Comparison of ENCODE assay signal across 1 cellular context in the genomic region with DNA sequence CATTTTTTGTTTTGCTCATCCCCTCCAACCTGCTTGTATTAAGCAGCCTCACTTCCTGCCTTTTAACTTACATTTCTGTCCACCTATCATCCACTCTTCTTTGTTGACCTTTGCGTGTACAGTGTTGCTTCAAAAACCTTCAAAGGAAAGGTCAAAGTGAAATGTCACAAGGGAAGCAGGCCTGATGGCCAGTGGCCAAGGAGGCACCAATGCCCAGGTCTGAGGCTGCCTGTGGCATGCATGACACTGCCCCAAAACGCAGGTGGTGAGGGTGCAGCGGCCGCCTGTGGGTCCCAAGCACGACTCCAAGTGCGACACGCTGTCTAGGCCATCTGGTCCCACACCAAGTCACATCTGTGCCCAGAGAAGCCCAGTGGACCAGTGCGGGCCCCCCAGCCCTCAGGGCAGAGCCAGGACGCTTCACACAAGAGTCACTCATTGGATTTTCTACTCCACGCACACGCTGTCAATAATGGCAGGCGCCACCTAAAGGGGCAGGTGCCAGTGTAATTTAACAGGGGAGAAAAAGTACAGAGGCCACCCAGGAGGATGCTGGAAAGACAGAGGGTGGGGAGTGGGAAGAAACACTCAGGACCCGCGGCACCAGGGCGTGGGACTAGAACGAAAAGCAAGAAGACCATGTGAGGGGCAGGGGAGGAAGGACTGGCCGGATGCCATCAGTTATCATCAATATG.
TF ChIP-seq lines count a peak whose summit lies in the region.

No MANE protein-coding gene starts in this region.

TF ChIP-seq in HepG2, 621 proteins besides CTCF, POLR2A, EP300 and RAD21 (continued from another document and continues in another):
- no peak for TF ChIP-seq SETDB1 (CRISPR knock-in tag; IDR thresholded peaks at IDR 0.05; ENCODE audit: borderline replicate concordance)
- TF ChIP-seq, protein P1, sequence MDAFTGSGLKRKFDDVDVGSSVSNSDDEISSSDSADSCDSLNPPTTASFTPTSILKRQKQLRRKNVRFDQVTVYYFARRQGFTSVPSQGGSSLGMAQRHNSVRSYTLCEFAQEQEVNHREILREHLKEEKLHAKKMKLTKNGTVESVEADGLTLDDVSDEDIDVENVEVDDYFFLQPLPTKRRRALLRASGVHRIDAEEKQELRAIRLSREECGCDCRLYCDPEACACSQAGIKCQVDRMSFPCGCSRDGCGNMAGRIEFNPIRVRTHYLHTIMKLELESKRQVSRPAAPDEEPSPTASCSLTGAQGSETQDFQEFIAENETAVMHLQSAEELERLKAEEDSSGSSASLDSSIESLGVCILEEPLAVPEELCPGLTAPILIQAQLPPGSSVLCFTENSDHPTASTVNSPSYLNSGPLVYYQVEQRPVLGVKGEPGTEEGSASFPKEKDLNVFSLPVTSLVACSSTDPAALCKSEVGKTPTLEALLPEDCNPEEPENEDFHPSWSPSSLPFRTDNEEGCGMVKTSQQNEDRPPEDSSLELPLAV (CRISPR knock-in tag; conservative IDR thresholded peaks at IDR 0.05; ENCODE audit: low read depth) = no peak
- TF ChIP-seq, protein P2, sequence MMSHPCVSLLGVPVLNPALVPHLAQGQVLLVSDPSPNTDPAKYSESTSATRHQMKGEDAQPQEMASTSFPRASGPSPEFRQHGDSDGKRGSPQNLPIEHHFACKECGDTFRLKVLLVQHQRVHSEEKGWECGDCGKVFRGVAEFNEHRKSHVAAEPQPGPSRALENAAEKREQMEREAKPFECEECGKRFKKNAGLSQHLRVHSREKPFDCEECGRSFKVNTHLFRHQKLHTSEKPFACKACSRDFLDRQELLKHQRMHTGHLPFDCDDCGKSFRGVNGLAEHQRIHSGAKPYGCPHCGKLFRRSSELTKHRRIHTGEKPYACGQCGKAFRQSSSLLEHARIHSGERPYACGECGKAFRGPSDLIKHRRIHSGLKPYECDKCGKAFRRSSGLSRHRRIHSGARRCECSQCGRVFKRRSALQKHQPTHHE (CRISPR knock-in tag; IDR thresholded peaks at IDR 0.05; ENCODE audit: borderline replicate concordance) = no peak
- TF ChIP-seq, protein P3, sequence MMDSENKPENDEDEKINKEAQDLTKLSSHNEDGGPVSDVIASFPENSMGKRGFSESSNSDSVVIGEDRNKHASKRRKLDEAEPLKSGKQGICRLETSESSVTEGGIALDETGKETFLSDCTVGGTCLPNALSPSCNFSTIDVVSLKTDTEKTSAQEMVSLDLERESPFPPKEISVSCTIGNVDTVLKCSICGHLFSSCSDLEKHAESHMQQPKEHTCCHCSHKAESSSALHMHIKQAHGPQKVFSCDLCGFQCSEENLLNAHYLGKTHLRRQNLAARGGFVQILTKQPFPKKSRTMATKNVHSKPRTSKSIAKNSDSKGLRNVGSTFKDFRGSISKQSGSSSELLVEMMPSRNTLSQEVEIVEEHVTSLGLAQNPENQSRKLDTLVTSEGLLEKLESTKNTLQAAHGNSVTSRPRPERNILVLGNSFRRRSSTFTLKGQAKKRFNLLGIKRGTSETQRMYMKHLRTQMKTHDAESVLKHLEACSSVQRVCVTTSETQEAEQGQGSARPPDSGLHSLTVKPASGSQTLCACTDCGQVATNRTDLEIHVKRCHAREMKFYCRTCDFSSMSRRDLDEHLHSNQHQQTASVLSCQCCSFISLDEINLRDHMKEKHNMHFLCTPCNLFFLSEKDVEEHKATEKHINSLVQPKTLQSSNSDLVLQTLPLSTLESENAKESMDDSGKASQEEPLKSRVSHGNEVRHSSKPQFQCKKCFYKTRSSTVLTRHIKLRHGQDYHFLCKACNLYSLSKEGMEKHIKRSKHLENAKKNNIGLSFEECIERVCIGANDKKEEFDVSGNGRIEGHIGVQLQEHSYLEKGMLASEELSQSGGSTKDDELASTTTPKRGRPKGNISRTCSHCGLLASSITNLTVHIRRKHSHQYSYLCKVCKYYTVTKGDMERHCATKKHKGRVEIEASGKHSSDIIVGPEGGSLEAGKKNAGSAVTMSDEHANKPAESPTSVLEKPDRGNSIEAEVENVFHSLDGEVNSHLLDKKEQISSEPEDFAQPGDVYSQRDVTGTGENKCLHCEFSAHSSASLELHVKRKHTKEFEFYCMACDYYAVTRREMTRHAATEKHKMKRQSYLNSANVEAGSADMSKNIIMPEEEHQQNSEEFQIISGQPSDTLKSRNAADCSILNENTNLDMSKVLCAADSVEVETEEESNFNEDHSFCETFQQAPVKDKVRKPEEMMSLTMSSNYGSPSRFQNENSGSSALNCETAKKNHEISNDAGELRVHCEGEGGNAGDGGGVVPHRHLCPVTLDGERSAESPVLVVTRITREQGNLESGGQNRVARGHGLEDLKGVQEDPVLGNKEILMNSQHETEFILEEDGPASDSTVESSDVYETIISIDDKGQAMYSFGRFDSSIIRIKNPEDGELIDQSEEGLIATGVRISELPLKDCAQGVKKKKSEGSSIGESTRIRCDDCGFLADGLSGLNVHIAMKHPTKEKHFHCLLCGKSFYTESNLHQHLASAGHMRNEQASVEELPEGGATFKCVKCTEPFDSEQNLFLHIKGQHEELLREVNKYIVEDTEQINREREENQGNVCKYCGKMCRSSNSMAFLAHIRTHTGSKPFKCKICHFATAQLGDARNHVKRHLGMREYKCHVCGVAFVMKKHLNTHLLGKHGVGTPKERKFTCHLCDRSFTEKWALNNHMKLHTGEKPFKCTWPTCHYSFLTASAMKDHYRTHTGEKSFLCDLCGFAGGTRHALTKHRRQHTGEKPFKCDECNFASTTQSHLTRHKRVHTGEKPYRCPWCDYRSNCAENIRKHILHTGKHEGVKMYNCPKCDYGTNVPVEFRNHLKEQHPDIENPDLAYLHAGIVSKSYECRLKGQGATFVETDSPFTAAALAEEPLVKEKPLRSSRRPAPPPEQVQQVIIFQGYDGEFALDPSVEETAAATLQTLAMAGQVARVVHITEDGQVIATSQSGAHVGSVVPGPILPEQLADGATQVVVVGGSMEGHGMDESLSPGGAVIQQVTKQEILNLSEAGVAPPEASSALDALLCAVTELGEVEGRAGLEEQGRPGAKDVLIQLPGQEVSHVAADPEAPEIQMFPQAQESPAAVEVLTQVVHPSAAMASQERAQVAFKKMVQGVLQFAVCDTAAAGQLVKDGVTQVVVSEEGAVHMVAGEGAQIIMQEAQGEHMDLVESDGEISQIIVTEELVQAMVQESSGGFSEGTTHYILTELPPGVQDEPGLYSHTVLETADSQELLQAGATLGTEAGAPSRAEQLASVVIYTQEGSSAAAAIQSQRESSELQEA (CRISPR knock-in tag; IDR thresholded peaks at IDR 0.05; ENCODE audit: not compliant biosample characterization) = no peak
- no peak for TF ChIP-seq SRY (CRISPR knock-in tag; IDR thresholded peaks at IDR 0.05)
- TF ChIP-seq FOSL1 (CRISPR knock-in tag; IDR thresholded peaks at IDR 0.05; ENCODE audit: borderline replicate concordance) = no peak
- TF ChIP-seq GABPA (IDR thresholded peaks at IDR 0.05; ENCODE audit: low read depth, low read length) = no peak
- TF ChIP-seq GABPA (CRISPR knock-in tag; IDR thresholded peaks at IDR 0.05; ENCODE audit: low read depth) = peak; percentile 57
- TF ChIP-seq ZNF224 (CRISPR knock-in tag; IDR thresholded peaks at IDR 0.05) = no peak
- TF ChIP-seq ZNF543 (CRISPR knock-in tag; IDR thresholded peaks at IDR 0.05) = no peak
- TF ChIP-seq, protein P4, sequence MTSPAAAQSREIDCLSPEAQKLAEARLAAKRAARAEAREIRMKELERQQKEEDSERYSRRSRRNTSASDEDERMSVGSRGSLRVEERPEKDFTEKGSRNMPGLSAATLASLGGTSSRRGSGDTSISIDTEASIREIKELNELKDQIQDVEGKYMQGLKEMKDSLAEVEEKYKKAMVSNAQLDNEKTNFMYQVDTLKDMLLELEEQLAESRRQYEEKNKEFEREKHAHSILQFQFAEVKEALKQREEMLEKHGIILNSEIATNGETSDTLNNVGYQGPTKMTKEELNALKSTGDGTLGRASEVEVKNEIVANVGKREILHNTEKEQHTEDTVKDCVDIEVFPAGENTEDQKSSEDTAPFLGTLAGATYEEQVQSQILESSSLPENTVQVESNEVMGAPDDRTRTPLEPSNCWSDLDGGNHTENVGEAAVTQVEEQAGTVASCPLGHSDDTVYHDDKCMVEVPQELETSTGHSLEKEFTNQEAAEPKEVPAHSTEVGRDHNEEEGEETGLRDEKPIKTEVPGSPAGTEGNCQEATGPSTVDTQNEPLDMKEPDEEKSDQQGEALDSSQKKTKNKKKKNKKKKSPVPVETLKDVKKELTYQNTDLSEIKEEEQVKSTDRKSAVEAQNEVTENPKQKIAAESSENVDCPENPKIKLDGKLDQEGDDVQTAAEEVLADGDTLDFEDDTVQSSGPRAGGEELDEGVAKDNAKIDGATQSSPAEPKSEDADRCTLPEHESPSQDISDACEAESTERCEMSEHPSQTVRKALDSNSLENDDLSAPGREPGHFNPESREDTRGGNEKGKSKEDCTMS (CRISPR knock-in tag; conservative IDR thresholded peaks at IDR 0.05) = no peak
- no peak for TF ChIP-seq IRX3 (CRISPR knock-in tag; IDR thresholded peaks at IDR 0.05; ENCODE audit: borderline replicate concordance, low read depth)
- TF ChIP-seq ZNF337 (CRISPR knock-in tag; IDR thresholded peaks at IDR 0.05; ENCODE audit: borderline replicate concordance, low read depth) = no peak
- TF ChIP-seq TBX2 (CRISPR knock-in tag; IDR thresholded peaks at IDR 0.05; ENCODE audit: borderline replicate concordance) = peak; percentile 85
- no peak for TF ChIP-seq ZNF484 (CRISPR knock-in tag; IDR thresholded peaks at IDR 0.05; ENCODE audit: borderline replicate concordance, low read depth)
- no peak for TF ChIP-seq ZNF567 (CRISPR knock-in tag; IDR thresholded peaks at IDR 0.05; ENCODE audit: borderline replicate concordance)
- TF ChIP-seq MTF2 (CRISPR knock-in tag; IDR thresholded peaks at IDR 0.05; ENCODE audit: borderline replicate concordance) = no peak
- TF ChIP-seq, protein P5, sequence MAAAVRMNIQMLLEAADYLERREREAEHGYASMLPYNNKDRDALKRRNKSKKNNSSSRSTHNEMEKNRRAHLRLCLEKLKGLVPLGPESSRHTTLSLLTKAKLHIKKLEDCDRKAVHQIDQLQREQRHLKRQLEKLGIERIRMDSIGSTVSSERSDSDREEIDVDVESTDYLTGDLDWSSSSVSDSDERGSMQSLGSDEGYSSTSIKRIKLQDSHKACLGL (CRISPR knock-in tag; IDR thresholded peaks at IDR 0.05) = 0 out of 2 replicates have a peak, but pooled peaks have one; percentile 38
- no peak for TF ChIP-seq ZNF441 (CRISPR knock-in tag; IDR thresholded peaks at IDR 0.05; ENCODE audit: borderline replicate concordance)
- TF ChIP-seq MEIS1 (CRISPR knock-in tag; IDR thresholded peaks at IDR 0.05; ENCODE audit: borderline replicate concordance) = peak; percentile 44; the same call in 1 of the 2 replicates
- TF ChIP-seq ZNF335 (CRISPR knock-in tag; IDR thresholded peaks at IDR 0.05) = no peak
- peak; percentile 89 for TF ChIP-seq RARA (CRISPR knock-in tag; IDR thresholded peaks at IDR 0.05)
- TF ChIP-seq, protein P6, sequence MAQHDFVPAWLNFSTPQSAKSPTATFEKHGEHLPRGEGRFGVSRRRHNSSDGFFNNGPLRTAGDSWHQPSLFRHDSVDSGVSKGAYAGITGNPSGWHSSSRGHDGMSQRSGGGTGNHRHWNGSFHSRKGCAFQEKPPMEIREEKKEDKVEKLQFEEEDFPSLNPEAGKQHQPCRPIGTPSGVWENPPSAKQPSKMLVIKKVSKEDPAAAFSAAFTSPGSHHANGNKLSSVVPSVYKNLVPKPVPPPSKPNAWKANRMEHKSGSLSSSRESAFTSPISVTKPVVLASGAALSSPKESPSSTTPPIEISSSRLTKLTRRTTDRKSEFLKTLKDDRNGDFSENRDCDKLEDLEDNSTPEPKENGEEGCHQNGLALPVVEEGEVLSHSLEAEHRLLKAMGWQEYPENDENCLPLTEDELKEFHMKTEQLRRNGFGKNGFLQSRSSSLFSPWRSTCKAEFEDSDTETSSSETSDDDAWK (CRISPR knock-in tag; IDR thresholded peaks at IDR 0.05) = no peak
- no peak for TF ChIP-seq ATAD3A (CRISPR knock-in tag; IDR thresholded peaks at IDR 0.05)
- no peak for TF ChIP-seq ZNF263 (CRISPR knock-in tag; IDR thresholded peaks at IDR 0.05)
- TF ChIP-seq, protein P7, sequence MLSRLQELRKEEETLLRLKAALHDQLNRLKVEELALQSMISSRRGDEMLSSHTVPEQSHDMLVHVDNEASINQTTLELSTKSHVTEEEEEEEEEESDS (CRISPR knock-in tag; IDR thresholded peaks at IDR 0.05; ENCODE audit: borderline replicate concordance) = no peak
- no peak for TF ChIP-seq ZFYVE20 (CRISPR knock-in tag; IDR thresholded peaks at IDR 0.05; ENCODE audit: borderline replicate concordance, low read depth)
- no peak for TF ChIP-seq ZNF746 (CRISPR knock-in tag; IDR thresholded peaks at IDR 0.05)
- TF ChIP-seq ZNF879 (CRISPR knock-in tag; IDR thresholded peaks at IDR 0.05) = no peak
- TF ChIP-seq ARID2 (CRISPR knock-in tag; IDR thresholded peaks at IDR 0.05; ENCODE audit: borderline replicate concordance) = no peak
- peak; percentile 90 for TF ChIP-seq NFIC (IDR thresholded peaks at IDR 0.05; ENCODE audit: low read length)
- TF ChIP-seq, protein P8, sequence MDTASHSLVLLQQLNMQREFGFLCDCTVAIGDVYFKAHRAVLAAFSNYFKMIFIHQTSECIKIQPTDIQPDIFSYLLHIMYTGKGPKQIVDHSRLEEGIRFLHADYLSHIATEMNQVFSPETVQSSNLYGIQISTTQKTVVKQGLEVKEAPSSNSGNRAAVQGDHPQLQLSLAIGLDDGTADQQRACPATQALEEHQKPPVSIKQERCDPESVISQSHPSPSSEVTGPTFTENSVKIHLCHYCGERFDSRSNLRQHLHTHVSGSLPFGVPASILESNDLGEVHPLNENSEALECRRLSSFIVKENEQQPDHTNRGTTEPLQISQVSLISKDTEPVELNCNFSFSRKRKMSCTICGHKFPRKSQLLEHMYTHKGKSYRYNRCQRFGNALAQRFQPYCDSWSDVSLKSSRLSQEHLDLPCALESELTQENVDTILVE (CRISPR knock-in tag; IDR thresholded peaks at IDR 0.05) = no peak
- no peak for TF ChIP-seq ZNF33A (CRISPR knock-in tag; IDR thresholded peaks at IDR 0.05; ENCODE audit: borderline replicate concordance)
- no peak for TF ChIP-seq KDM3A (CRISPR knock-in tag; IDR thresholded peaks at IDR 0.05; ENCODE audit: low read depth)
- TF ChIP-seq TCF12 (IDR thresholded peaks at IDR 0.05) = no peak
- no peak for TF ChIP-seq TCF12 (CRISPR knock-in tag; IDR thresholded peaks at IDR 0.05)
- peak; percentile 89 for TF ChIP-seq RXRB (CRISPR knock-in tag; IDR thresholded peaks at IDR 0.05; ENCODE audit: borderline replicate concordance)
- TF ChIP-seq, protein P9, sequence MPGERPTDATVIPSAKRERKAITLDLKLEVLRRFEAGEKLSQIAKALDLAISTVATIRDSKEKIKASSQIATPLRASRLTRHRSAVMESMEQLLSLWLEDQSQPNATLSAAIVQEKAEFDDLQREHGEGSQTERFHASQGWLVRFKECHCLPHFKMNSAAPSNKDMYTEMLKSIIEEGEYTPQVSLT (CRISPR knock-in tag; IDR thresholded peaks at IDR 0.05; ENCODE audit: borderline replicate concordance, low read depth) = no peak
